In the genomic region with DNA sequence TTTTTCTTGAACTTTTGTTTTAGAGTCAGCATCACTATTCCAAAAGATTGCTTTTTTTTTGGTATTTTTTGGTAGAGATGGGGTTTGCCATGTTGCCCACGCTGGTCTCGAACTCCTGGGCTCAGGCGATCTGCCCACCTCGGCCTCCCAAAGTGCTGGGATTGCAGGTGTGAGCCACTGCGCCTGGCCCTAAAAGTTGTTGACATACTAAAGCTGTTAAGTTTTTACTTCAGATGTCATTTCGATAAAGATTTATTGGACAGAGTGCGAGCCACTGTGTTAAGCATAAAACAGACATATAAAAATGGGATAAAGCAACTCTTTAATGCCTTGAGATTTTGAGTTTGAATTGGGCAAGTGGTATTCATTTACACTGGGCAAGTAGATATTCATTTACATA, we compare ENCODE assay signal across 1 cellular context.
TF ChIP-seq lines count a peak whose summit lies in the region.

No MANE protein-coding gene starts in this region.

TF ChIP-seq in HCT116, 20 proteins besides CTCF, POLR2A, EP300 and RAD21 (continued from another document):
- TF ChIP-seq, protein P1, sequence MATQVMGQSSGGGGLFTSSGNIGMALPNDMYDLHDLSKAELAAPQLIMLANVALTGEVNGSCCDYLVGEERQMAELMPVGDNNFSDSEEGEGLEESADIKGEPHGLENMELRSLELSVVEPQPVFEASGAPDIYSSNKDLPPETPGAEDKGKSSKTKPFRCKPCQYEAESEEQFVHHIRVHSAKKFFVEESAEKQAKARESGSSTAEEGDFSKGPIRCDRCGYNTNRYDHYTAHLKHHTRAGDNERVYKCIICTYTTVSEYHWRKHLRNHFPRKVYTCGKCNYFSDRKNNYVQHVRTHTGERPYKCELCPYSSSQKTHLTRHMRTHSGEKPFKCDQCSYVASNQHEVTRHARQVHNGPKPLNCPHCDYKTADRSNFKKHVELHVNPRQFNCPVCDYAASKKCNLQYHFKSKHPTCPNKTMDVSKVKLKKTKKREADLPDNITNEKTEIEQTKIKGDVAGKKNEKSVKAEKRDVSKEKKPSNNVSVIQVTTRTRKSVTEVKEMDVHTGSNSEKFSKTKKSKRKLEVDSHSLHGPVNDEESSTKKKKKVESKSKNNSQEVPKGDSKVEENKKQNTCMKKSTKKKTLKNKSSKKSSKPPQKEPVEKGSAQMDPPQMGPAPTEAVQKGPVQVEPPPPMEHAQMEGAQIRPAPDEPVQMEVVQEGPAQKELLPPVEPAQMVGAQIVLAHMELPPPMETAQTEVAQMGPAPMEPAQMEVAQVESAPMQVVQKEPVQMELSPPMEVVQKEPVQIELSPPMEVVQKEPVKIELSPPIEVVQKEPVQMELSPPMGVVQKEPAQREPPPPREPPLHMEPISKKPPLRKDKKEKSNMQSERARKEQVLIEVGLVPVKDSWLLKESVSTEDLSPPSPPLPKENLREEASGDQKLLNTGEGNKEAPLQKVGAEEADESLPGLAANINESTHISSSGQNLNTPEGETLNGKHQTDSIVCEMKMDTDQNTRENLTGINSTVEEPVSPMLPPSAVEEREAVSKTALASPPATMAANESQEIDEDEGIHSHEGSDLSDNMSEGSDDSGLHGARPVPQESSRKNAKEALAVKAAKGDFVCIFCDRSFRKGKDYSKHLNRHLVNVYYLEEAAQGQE (IDR thresholded peaks at IDR 0.05; ENCODE audit: low read depth), result no peak
- TF ChIP-seq ZFX (IDR thresholded peaks at IDR 0.05) (no peak), POLR2AphosphoS5 (IDR thresholded peaks at IDR 0.05; ENCODE audit: low read depth, low read length) (no peak), CBX3 (IDR thresholded peaks at IDR 0.05; ENCODE audit: low read depth) (no peak), TCF7L2 (IDR thresholded peaks at IDR 0.05; ENCODE audit: borderline replicate concordance, extremely low read depth, insufficient read depth, insufficient read length) (no peak), ZNF274 (IDR thresholded peaks at IDR 0.05; ENCODE audit: low read depth, low read length) (no peak), EZH2 (IDR thresholded peaks at IDR 0.05) (no peak), SIN3A (IDR thresholded peaks at IDR 0.05; ENCODE audit: low read depth) (no peak), EZH2phosphoT487 (IDR thresholded peaks at IDR 0.05; ENCODE audit: borderline replicate concordance) (no peak), YY1 (IDR thresholded peaks at IDR 0.05; ENCODE audit: extremely low read depth, insufficient replicate concordance, low read depth, low read length) (no peak)
